Comparison of ENCODE assay signal across 2 cellular contexts in the genomic region with DNA sequence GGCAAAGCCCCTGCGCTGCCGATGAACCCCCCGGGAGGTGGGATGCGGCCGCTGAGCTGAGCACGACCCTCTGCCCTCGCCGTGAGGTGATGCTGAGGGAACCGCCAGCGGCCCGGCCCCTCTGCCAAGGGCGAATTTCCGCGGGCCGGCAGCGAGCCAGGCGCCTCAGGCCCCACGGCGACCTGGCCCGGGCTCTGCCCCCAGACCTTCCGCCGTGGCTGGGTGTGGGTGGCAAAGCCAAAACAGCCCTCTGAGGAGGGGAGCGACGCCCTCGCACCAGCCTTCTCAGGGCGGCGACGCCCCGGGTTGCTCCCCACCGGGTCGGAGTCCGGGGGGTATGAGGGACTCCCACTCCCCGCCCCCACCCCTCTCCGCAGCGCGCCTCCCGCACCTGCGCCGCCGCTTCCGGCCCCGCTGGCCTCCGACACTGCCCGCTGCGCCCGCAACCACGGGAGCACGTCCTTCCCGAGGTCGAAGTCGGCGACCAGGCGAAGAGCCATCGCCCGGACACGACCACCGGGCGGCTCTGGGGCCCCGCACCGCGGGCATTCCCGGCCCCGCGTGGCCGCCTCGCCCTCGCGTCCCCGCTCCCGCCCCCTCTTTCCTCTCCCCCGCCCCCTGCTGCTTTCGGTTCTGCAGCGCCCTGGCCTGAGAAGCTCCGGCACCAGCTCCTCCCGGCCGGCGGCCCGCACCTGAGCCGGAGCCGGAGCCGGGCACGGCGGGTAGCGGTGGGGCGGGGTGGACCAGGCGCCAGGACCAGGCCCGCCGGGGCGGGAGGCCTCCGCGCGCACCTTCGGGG.
TF ChIP-seq lines count a peak whose summit lies in the region.

TSS of gene GSAP (minus strand) at position 528 of the 799 bp plus-strand sequence. CDS start at position 500, 28 bp downstream.

TF ChIP-seq in GM12891, 5 proteins besides CTCF, POLR2A, EP300 and RAD21:
- TF ChIP-seq POLR2AphosphoS5 (IDR thresholded peaks at IDR 0.05; ENCODE audit: low read depth, low read length), result peak; percentile 41
- no peak for TF ChIP-seq POU2F2 (IDR thresholded peaks at IDR 0.05; ENCODE audit: low read depth, low read length)
- peak; percentile 55; the same call in 1 of the 2 replicates for TF ChIP-seq TAF1 (IDR thresholded peaks at IDR 0.05; ENCODE audit: low read depth, low read length)
- TF ChIP-seq SPI1 (IDR thresholded peaks at IDR 0.05; ENCODE audit: low read depth, low read length), result peak; percentile 31; the same call in 1 of the 2 replicates
TF ChIP-seq in GM12891: peak in this region for 3.

TF ChIP-seq in H1, 55 proteins besides CTCF, POLR2A, EP300 and RAD21:
- TF ChIP-seq MAX (IDR thresholded peaks at IDR 0.05), result peak; percentile 52
- peak; percentile 50 for TF ChIP-seq EZH2 (IDR thresholded peaks at IDR 0.05; ENCODE audit: low read depth, low read length, severe bottlenecking)
- peak; percentile 86 for TF ChIP-seq KDM4A (IDR thresholded peaks at IDR 0.05; ENCODE audit: low read depth, low read length, severe bottlenecking)
- peak; percentile 39 for TF ChIP-seq RNF2 (IDR thresholded peaks at IDR 0.05; ENCODE audit: borderline replicate concordance, low read depth, low read length, missing control alignments, poor library complexity, severe bottlenecking)
- no peak for TF ChIP-seq SAP30 (IDR thresholded peaks at IDR 0.05; ENCODE audit: insufficient read depth, insufficient replicate concordance, low read length)
- no peak for TF ChIP-seq TAF1 (IDR thresholded peaks at IDR 0.05; ENCODE audit: low read depth, low read length)
- TF ChIP-seq CBX8 (IDR thresholded peaks at IDR 0.05; ENCODE audit: borderline replicate concordance, low read depth, low read length), result no peak
- TF ChIP-seq POU5F1 (IDR thresholded peaks at IDR 0.05; ENCODE audit: low read depth, low read length), result no peak
- TF ChIP-seq E2F6 (IDR thresholded peaks at IDR 0.05), result 0 out of 2 replicates have a peak, but pooled peaks have one; percentile 32
- TF ChIP-seq SUZ12 (IDR thresholded peaks at IDR 0.05; ENCODE audit: low read length), result peak; percentile 29
- TF ChIP-seq HDAC2 (IDR thresholded peaks at IDR 0.05; ENCODE audit: borderline replicate concordance in 1 of 2, low read depth in 2 of 2, low read length in 2 of 2), result 0 out of 4 replicates have a peak, but pooled peaks of 1 of the 2 experiments have one; percentile 37
- TF ChIP-seq ASH2L (IDR thresholded peaks at IDR 0.05; ENCODE audit: low read length), result peak; percentile 35
- no peak for TF ChIP-seq SP4 (IDR thresholded peaks at IDR 0.05; ENCODE audit: low read length)
- no peak for TF ChIP-seq CBX5 (IDR thresholded peaks at IDR 0.05; ENCODE audit: low read depth, low read length)
- TF ChIP-seq RBBP5 (IDR thresholded peaks at IDR 0.05; ENCODE audit: borderline replicate concordance, low read depth, low read length), result peak; percentile 64; the same call in 1 of the 2 replicates
